Comparison of ENCODE assay signal across 36 cellular contexts in genomic region chr19:9711815-9712214, GRCh38.
"Had no signal": no experiment of that assay in that cellular context is flagged by ENCODE, and none has a peak within 500 bp of the region (broad histone marks: within the 10 kb centered on the region; RNA-seq: fewer than 3 reads in every experiment).

No MANE protein-coding gene starts in this region.

- H3K4me3 ChIP-seq: MG63 had no signal

- DNase-seq: Karpas-422, Kasumi-1, MG63, MM.1S, MV-4-11, NCI-H1048, NCI-H1092, NCI-H1092 treated with DMSO at 0.1 percent for 48 hours, NCI-H1105, NCI-H1105 treated with DMSO at 0.1 percent for 48 hours, NCI-H1417, NCI-H1417 treated with DMSO at 0.1 percent for 48 hours, NCI-H1436, NCI-H1436 treated with DMSO at 0.1 percent for 48 hours, NCI-H146, NCI-H1694, NCI-H1694 treated with DMSO at 0.1 percent for 48 hours, NCI-H187, NCI-H187 treated with DMSO at 0.1 percent for 48 hours, NCI-H1930, NCI-H2029, NCI-H2029 treated with DMSO at 0.1 percent for 48 hours, NCI-H2081, NCI-H2081 treated with DMSO at 0.1 percent for 48 hours, NCI-H2107, NCI-H2171, NCI-H2171 treated with DMSO at 0.1 percent for 48 hours, NCI-H2227 treated with DMSO at 0.1 percent for 48 hours, NCI-H226, NCI-H345, NCI-H446, NCI-H446 treated with DMSO at 0.1 percent for 48 hours, NCI-H510A, NCI-H510A treated with DMSO at 0.1 percent for 48 hours, NCI-H524, NCI-H524 treated with DMSO at 0.1 percent for 48 hours had no signal

- H3K36me3 ChIP-seq: MG63 had no signal
